Comparison of ENCODE assay signal across 13 cellular contexts in the genomic region with DNA sequence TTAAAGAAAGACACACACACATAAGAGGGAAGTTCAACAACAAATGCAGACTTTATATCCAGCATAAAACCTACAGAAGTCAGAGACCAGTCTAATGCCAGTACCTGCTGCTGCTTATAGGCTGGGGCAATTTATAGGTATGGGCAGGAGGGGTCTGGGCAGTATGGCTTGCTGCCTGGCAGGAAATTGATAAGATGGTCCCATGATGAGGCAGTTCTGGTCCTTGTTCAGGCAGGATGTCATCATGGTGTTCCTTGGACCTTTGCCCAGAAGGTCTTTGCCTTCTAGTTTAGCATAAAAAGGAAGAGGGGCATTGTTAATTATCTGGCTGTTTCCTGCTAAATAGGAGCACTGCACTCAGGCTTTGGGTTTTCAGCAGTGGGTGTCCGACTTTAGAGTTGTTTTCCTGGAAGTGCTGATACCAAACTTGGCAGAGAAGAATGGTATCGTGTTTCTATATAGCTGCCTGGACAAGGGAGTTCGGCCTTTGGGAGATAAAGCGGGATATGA. TPM values are rescaled to one million over a fixed set of nuclear protein-coding genes. Genes with fewer than 3 reads are reported as not detected.
DNase-seq lines count a peak whose midpoint lies in the region; ATAC-seq and TF ChIP-seq lines count a peak whose summit lies in the region.
"Had no signal": no experiment of that assay in that cellular context is flagged by ENCODE, and none has a peak within 500 bp of the region (broad histone marks: within the 10 kb centered on the region; RNA-seq: fewer than 3 reads in every experiment).

No MANE protein-coding gene starts in this region.

- TF ChIP-seq CTCF in endothelial cell (IDR thresholded peaks at IDR 0.05; ENCODE audit: unreplicated experiment) (no peak), mesothelial cell of epicardium (IDR thresholded peaks at IDR 0.05; ENCODE audit: unreplicated experiment) (no peak)

- H3K4me3 Mint-ChIP-seq in endothelial cell (ENCODE audit: unreplicated experiment) (no peak overlapping the region), mesothelial cell of epicardium (no peak overlapping the region)
- no peak overlapping the region for H3K4me3 Mint-ChIP-seq in stimulated activated effector memory CD8-positive, alpha-beta T cell treated with anti-CD3 and anti-CD28 coated beads, Interleukin-12 subunit alpha, Interleukin-12 subunit beta, amount 100 ng/mL, for 72 hours
- H3K4me3 Mint-ChIP-seq: activated CD4-positive, alpha-beta memory T cell treated with anti-CD3 and anti-CD28 coated beads for 36 hours; central memory CD8-positive, alpha-beta T cell had no signal

- H3K27ac Mint-ChIP-seq in endothelial cell (ENCODE audit: unreplicated experiment), result peak overlapping the region; percentile 97
- H3K27ac Mint-ChIP-seq in mesothelial cell of epicardium, result peak overlapping the region; percentile 35
- H3K27ac Mint-ChIP-seq in stimulated activated effector memory CD8-positive, alpha-beta T cell treated with anti-CD3 and anti-CD28 coated beads, Interleukin-12 subunit alpha, Interleukin-12 subunit beta, amount 100 ng/mL, for 72 hours, result no peak overlapping the region
- H3K27ac Mint-ChIP-seq: activated CD4-positive, alpha-beta memory T cell treated with anti-CD3 and anti-CD28 coated beads for 36 hours had no signal

- peaks cover 9% of the 10 kb centered on the region for H3K27me3 Mint-ChIP-seq in endothelial cell (ENCODE audit: unreplicated experiment)
- no peaks in the 10 kb centered on the region for H3K27me3 Mint-ChIP-seq in mesothelial cell of epicardium (ENCODE audit: low read depth)
- H3K27me3 Mint-ChIP-seq: activated CD4-positive, alpha-beta memory T cell treated with anti-CD3 and anti-CD28 coated beads for 36 hours; central memory CD8-positive, alpha-beta T cell had no signal

- DNase-seq in DMS79 treated with DMSO at 0.1 percent for 48 hours (lab: John Stamatoyannopoulos, UW), result peak; percentile 52
- peak; percentile 13 for DNase-seq in NCI-H2029 treated with DMSO at 0.1 percent for 48 hours (lab: John Stamatoyannopoulos, UW)
- peak; percentile 25 for DNase-seq in endothelial cell (ENCODE audit: low spot score)
- no peak for DNase-seq in mesothelial cell of epicardium (ENCODE audit: low spot score in 2 of 2, unreplicated experiment in 2 of 2)
- no peak for DNase-seq in stimulated activated effector memory CD8-positive, alpha-beta T cell treated with anti-CD3 and anti-CD28 coated beads, Interleukin-12 subunit alpha, Interleukin-12 subunit beta, amount 100 ng/mL, for 72 hours (ENCODE audit: low spot score in 2 of 2)
- no peak for DNase-seq in NCI-H774 (lab: John Stamatoyannopoulos, UW)
- DNase-seq: activated CD4-positive, alpha-beta memory T cell treated with anti-CD3 and anti-CD28 coated beads for 36 hours; DND-41; NCI-H82; stimulated activated CD4-positive, alpha-beta T cell treated with anti-CD3 and anti-CD28 coated beads, Interleukin-2, amount 100 ng/mL, for 48 hours had no signal

- H3K4me1 Mint-ChIP-seq in endothelial cell (ENCODE audit: unreplicated experiment), result peaks cover 48% of the 10 kb centered on the region
- H3K4me1 Mint-ChIP-seq in mesothelial cell of epicardium, result peaks cover 2% of the 10 kb centered on the region
- H3K4me1 Mint-ChIP-seq in stimulated activated effector memory CD8-positive, alpha-beta T cell treated with anti-CD3 and anti-CD28 coated beads, Interleukin-12 subunit alpha, Interleukin-12 subunit beta, amount 100 ng/mL, for 72 hours, result peaks cover 7% of the 10 kb centered on the region

- no peaks in the 10 kb centered on the region for H3K36me3 Mint-ChIP-seq in endothelial cell (ENCODE audit: low read depth, unreplicated experiment)
- no peaks in the 10 kb centered on the region for H3K36me3 Mint-ChIP-seq in mesothelial cell of epicardium
- no peaks in the 10 kb centered on the region for H3K36me3 Mint-ChIP-seq in stimulated activated effector memory CD8-positive, alpha-beta T cell treated with anti-CD3 and anti-CD28 coated beads, Interleukin-12 subunit alpha, Interleukin-12 subunit beta, amount 100 ng/mL, for 72 hours

- ATAC-seq in stimulated activated effector memory CD8-positive, alpha-beta T cell treated with anti-CD3 and anti-CD28 coated beads, Interleukin-12 subunit alpha, Interleukin-12 subunit beta, amount 100 ng/mL, for 72 hours, result no peak
- ATAC-seq in GM21576 (IDR thresholded peaks at IDR 0.05; ENCODE audit: unreplicated experiment) (no peak), HG03354 (IDR thresholded peaks at IDR 0.05; ENCODE audit: poor library complexity, severe bottlenecking, unreplicated experiment) (no peak)

- H3K9me3 Mint-ChIP-seq in endothelial cell (ENCODE audit: unreplicated experiment) (no peaks in the 10 kb centered on the region), mesothelial cell of epicardium (peaks cover 19% of the 10 kb centered on the region)
- H3K9me3 Mint-ChIP-seq in stimulated activated effector memory CD8-positive, alpha-beta T cell treated with anti-CD3 and anti-CD28 coated beads, Interleukin-12 subunit alpha, Interleukin-12 subunit beta, amount 100 ng/mL, for 72 hours, result peaks cover 8% of the 10 kb centered on the region

RNA-seq across cellular contexts. Expression of a gene that starts 10.4 kb away (rescaled TPM):
- not detected for total RNA-seq in endothelial cell (ENCODE audit: unreplicated experiment)
- total RNA-seq in mesothelial cell of epicardium, result not detected in 3 replicates

RNA-seq across cellular contexts. Expression of a gene that starts 49.6 kb away (rescaled TPM):
- total RNA-seq in endothelial cell (ENCODE audit: unreplicated experiment) (0.56 TPM), mesothelial cell of epicardium (0.20 to 0.38 TPM (median 0.29 TPM) in 3 replicates)

Comparison
In these comparisons a context has a peak if more than half of its experiments do, and no peak if none do; other contexts are left out.
1. DNase-seq: peak in DMS79 treated with DMSO at 0.1 percent for 48 hours (single experiment), NCI-H2029 treated with DMSO at 0.1 percent for 48 hours (single experiment) and endothelial cell (single experiment); none in mesothelial cell of epicardium (0 of 2), stimulated activated effector memory CD8-positive, alpha-beta T cell treated with anti-CD3 and anti-CD28 coated beads, Interleukin-12 subunit alpha, Interleukin-12 subunit beta, amount 100 ng/mL, for 72 hours (0 of 2) and NCI-H774 (single experiment).